19 cellular contexts compared by ENCODE assay signal in genomic region chr17:44875761-44876160, GRCh38. TPM values are rescaled to one million over a fixed set of nuclear protein-coding genes. Genes with fewer than 3 reads are reported as not detected.
DNase-seq lines count a peak whose midpoint lies in the region; ATAC-seq and FAIRE-seq lines count a peak whose summit lies in the region.
"Had no signal": no experiment of that assay in that cellular context is flagged by ENCODE, and none has a peak within 500 bp of the region (broad histone marks: within the 10 kb centered on the region; RNA-seq: fewer than 3 reads in every experiment).

No MANE protein-coding gene starts in this region.

- no peak overlapping the region for H4K91ac ChIP-seq in neuronal stem cell (ENCODE audit: low read depth, low read length, poor library complexity)

- DNase-seq in D341Med (ENCODE audit: low spot score), result peak; percentile 83
- DNase-seq in HTR-8/SVneo (ENCODE audit: insufficient read length, low spot score), result no peak
- DNase-seq in neuronal stem cell (ENCODE audit: low spot score), result no peak
- no peak for DNase-seq in NCI-H1436 treated with DMSO at 0.1 percent for 48 hours (lab: John Stamatoyannopoulos, UW)
- no peak for DNase-seq in NK-92 treated with Interleukin-12 subunit alpha and Interleukin-12 subunit beta, amount 100 ng/mL, for 24 hours (lab: John Stamatoyannopoulos, UW)
- DNase-seq: Caco-2; CD4-positive, CD25-positive, alpha-beta regulatory T cell; CD8-positive, alpha-beta T cell; DMS53; DMS79 treated with DMSO at 0.1 percent for 48 hours; GF-D8; HFFc6 had no signal

- H3K27me3 ChIP-seq in neuronal stem cell (ENCODE audit: control insufficient read depth in 3 of 3, insufficient read depth in 3 of 3, low read depth in 1 of 3, low read length in 3 of 3), result no peaks in the 10 kb centered on the region

- H2BK12ac ChIP-seq in neuronal stem cell (ENCODE audit: low read length), result no peak overlapping the region

- no peak overlapping the region for H3K4me2 ChIP-seq in neuronal stem cell (ENCODE audit: insufficient read depth, low read length, poor library complexity, severe bottlenecking)
- H3K4me2 ChIP-seq: GM23338 had no signal

- peak; percentile 31 for FAIRE-seq in HTR-8/SVneo (lab: Jason Lieb, UNC)
- FAIRE-seq: GM12891, GM18507 had no signal

- no peak overlapping the region for H2BK5ac ChIP-seq in neuronal stem cell (ENCODE audit: low read length)

- no peaks in the 10 kb centered on the region for H3K79me1 ChIP-seq in neuronal stem cell (ENCODE audit: low read depth, low read length)

- H3K4me3 ChIP-seq in neuronal stem cell (ENCODE audit: low read length in 2 of 2), result no peak overlapping the region
- H3K4me3 ChIP-seq: GM23338, HAP-1 had no signal

- no peak overlapping the region for H4K8ac ChIP-seq in neuronal stem cell (ENCODE audit: low read depth, low read length)

- no peak overlapping the region for H3K27ac ChIP-seq in neuronal stem cell (replicated peaks; ENCODE audit: low read length)
- H3K27ac ChIP-seq: C4-2B had no signal

- peak overlapping the region; percentile 50 for H3K9ac ChIP-seq in neuronal stem cell (ENCODE audit: low read depth, low read length, poor library complexity)

- H3K4ac ChIP-seq in neuronal stem cell (ENCODE audit: low read length), result no peak overlapping the region

- H2BK15ac ChIP-seq in neuronal stem cell (ENCODE audit: low read length), result no peak overlapping the region

- H3K18ac ChIP-seq in neuronal stem cell (ENCODE audit: low read length), result no peak overlapping the region

- no peak overlapping the region for H2AFZ ChIP-seq in neuronal stem cell (ENCODE audit: low read length)
- H2AFZ ChIP-seq: GM23338 had no signal

- H2BK120ac ChIP-seq in neuronal stem cell (ENCODE audit: low read depth, low read length), result no peak overlapping the region

- no peak overlapping the region for H3K14ac ChIP-seq in neuronal stem cell (ENCODE audit: low read length)

- ATAC-seq in HG02610 (IDR thresholded peaks at IDR 0.05; ENCODE audit: unreplicated experiment), result no peak
- ATAC-seq: CD8-positive, alpha-beta T cell; GM23338 had no signal

- H3K4me1 ChIP-seq in neuronal stem cell (ENCODE audit: control insufficient read depth in 2 of 2, insufficient read depth in 1 of 2, low read depth in 1 of 2, low read length in 2 of 2), result no peaks in the 10 kb centered on the region
- H3K4me1 ChIP-seq: Caco-2, HAP-1 had no signal

- peaks cover 29 to 93% of the 10 kb centered on the region in 2 donors for H3K36me3 ChIP-seq in neuronal stem cell (replicated peaks in 1 of 2; ENCODE audit: control insufficient read depth in 2 of 2, insufficient read depth in 2 of 2, low read length in 2 of 2)

- H3K23ac ChIP-seq in neuronal stem cell (ENCODE audit: low read depth, low read length, poor library complexity), result no peak overlapping the region

- no CpG with 5 or more reads among the region's 6 CpGs for WGBS in neuronal stem cell (ENCODE audit: extremely low coverage in 2 of 2, insufficient read length in 2 of 2, insufficient replicate concordance in 1 of 2), 2 donors

- H3K9me3 ChIP-seq in neuronal stem cell (replicated peaks in 1 of 2; ENCODE audit: control insufficient read depth in 2 of 2, insufficient read depth in 1 of 2, low read depth in 1 of 2, low read length in 2 of 2), result no peaks in the 10 kb centered on the region
- H3K9me3 ChIP-seq: Caco-2, HAP-1 had no signal

- H2AK5ac ChIP-seq in neuronal stem cell (ENCODE audit: low read depth, low read length), result no peak overlapping the region

RNA-seq across cellular contexts. Expression of gene EFTUD2, which starts 23.5 kb away (rescaled TPM):
- polyA plus RNA-seq in neuronal stem cell (2013, experiment 1 of 2), result 49.4 TPM
- polyA plus RNA-seq in neuronal stem cell (2013, experiment 2 of 2), result 48.1 TPM

RNA-seq across cellular contexts. Expression of gene HIGD1B, which starts 28.1 kb away (rescaled TPM):
- not detected for polyA plus RNA-seq in neuronal stem cell (2013, experiment 1 of 2)
- not detected for polyA plus RNA-seq in neuronal stem cell (2013, experiment 2 of 2)
- polyA plus RNA-seq: BJ; CD4-positive, CD25-positive, alpha-beta regulatory T cell; GM23338 had no signal

RNA-seq across cellular contexts. Expression of gene GFAP, which starts 39.5 kb away (rescaled TPM):
- 0.20 TPM for polyA plus RNA-seq in neuronal stem cell (2013, experiment 1 of 2)
- 0.17 TPM for polyA plus RNA-seq in neuronal stem cell (2013, experiment 2 of 2)
- polyA plus RNA-seq: CD4-positive, CD25-positive, alpha-beta regulatory T cell had no signal

RNA-seq across cellular contexts. Expression of gene GJC1, which starts 45.7 kb away (rescaled TPM):
- 43.0 TPM for polyA plus RNA-seq in neuronal stem cell (2013, experiment 1 of 2)
- 45.1 TPM for polyA plus RNA-seq in neuronal stem cell (2013, experiment 2 of 2)
- polyA plus RNA-seq: CD4-positive, CD25-positive, alpha-beta regulatory T cell had no signal
